1 cellular context compared by ENCODE assay signal in genomic region chr20:47281376-47281775, GRCh38.
TF ChIP-seq lines count a peak whose summit lies in the region.

No MANE protein-coding gene starts in this region.

TF ChIP-seq in GM23338, 12 proteins besides CTCF, POLR2A, EP300 and RAD21 (continued from another document):
- no peak for TF ChIP-seq ZNF462 (CRISPR knock-in tag; IDR thresholded peaks at IDR 0.05)
- TF ChIP-seq EZH2phosphoT487 (IDR thresholded peaks at IDR 0.05; ENCODE audit: unreplicated experiment), result no peak
- no peak for TF ChIP-seq ZNF331 (CRISPR knock-in tag; IDR thresholded peaks at IDR 0.05; ENCODE audit: low read depth)
